Comparison of ENCODE assay signal across 24 cellular contexts in the genomic region with DNA sequence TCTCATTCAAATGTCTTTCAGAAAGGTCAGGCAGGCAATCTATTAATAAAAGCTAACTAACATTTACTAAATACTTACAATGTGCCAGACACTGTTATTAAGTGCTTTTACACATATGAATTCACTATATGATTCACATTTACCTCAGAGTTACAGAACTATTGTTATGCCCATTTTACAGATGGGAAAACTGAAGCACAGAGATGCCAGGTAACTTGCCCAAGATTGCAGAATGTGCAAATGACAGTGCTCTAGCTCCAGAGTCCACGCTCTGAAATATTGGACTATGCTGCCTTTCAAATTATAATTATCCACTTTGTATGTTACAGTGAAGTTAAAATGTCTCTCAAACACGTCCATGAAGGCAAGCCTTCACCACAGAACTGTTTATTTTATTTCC. TPM values are rescaled to one million over a fixed set of nuclear protein-coding genes. Genes with fewer than 3 reads are reported as not detected.
A peak's percentile ranks its signal among the peaks of the same experiment; 100 is the strongest.
DNase-seq lines count a peak whose midpoint lies in the region; ATAC-seq, FAIRE-seq and TF ChIP-seq lines count a peak whose summit lies in the region.
"Had no signal": no experiment of that assay in that cellular context is flagged by ENCODE, and none has a peak within 500 bp of the region (broad histone marks: within the 10 kb centered on the region; RNA-seq: fewer than 3 reads in every experiment).

No MANE protein-coding gene starts in this region.

- H2BK15ac ChIP-seq in neuronal stem cell (ENCODE audit: low read length), result no peak overlapping the region

- H3K79me2 ChIP-seq in OCI-LY3 (ENCODE audit: low read length) (peaks cover 90% of the 10 kb centered on the region), K562 (ENCODE audit: control insufficient read depth, insufficient read depth, low read length) (peaks cover 50% of the 10 kb centered on the region)

- H3K36me3 ChIP-seq in OCI-LY3 (replicated peaks; ENCODE audit: low read depth, low read length) (peaks cover 9% of the 10 kb centered on the region), K562 (ENCODE audit: control insufficient read depth, insufficient read depth, low read length) (peaks cover 12% of the 10 kb centered on the region; the same call in 1 of the 3 replicates), neuronal stem cell (replicated peaks in 1 of 2; ENCODE audit: control insufficient read depth in 2 of 2, insufficient read depth in 2 of 2, low read length in 2 of 2) (peaks cover 0 to 29% of the 10 kb centered on the region in 2 donors)

- no peak overlapping the region for H2BK120ac ChIP-seq in neuronal stem cell (ENCODE audit: low read depth, low read length)

- TF ChIP-seq RAD21 in K562 (CRISPR knock-in tag; conservative IDR thresholded peaks at IDR 0.05 in 1 of 2, IDR thresholded peaks at IDR 0.05 in 1 of 2), result no peak

- H3K18ac ChIP-seq in neuronal stem cell (ENCODE audit: low read length), result no peak overlapping the region

- peaks cover 23% of the 10 kb centered on the region for H3K4me1 Mint-ChIP-seq in stimulated activated memory B cell treated with anti-CD40 and anti-IgM and Interleukin-4, amounts not matched to agents 10 μg/mL and 1 μg/mL and 100 μg/mL, for 72 hours
- H3K4me1 Mint-ChIP-seq: GM23338 had no signal

- WGBS in K562 (ENCODE audit: insufficient coverage, low coverage, missing lambda C conversion rate), result 87% methylated on average over 2 of the region's 2 CpGs
- WGBS in neuronal stem cell (ENCODE audit: extremely low coverage in 2 of 2, insufficient read length in 2 of 2, insufficient replicate concordance in 1 of 2), 2 donors, result no CpG with 5 or more reads among the region's 2 CpGs

- no peak overlapping the region for H4K8ac ChIP-seq in neuronal stem cell (ENCODE audit: low read depth, low read length)

- no peaks in the 10 kb centered on the region for H3K79me1 ChIP-seq in neuronal stem cell (ENCODE audit: low read depth, low read length)

- no peak overlapping the region for H4K91ac ChIP-seq in neuronal stem cell (ENCODE audit: low read depth, low read length, poor library complexity)

- H3K27me3 Mint-ChIP-seq in stimulated activated memory B cell treated with anti-CD40 and anti-IgM and Interleukin-4, amounts not matched to agents 10 μg/mL and 1 μg/mL and 100 μg/mL, for 72 hours, result no peaks in the 10 kb centered on the region
- H3K27me3 Mint-ChIP-seq: CD8-positive, alpha-beta memory T cell had no signal

- H3K9ac ChIP-seq in OCI-LY3 (ENCODE audit: low read length) (no peak overlapping the region), K562 (ENCODE audit: insufficient read depth in 1 of 2, low read depth in 2 of 2, low read length in 2 of 2) (no peak overlapping the region), neuronal stem cell (ENCODE audit: low read depth, low read length, poor library complexity) (no peak overlapping the region)

- TF ChIP-seq POLR2A in H54 (IDR thresholded peaks at IDR 0.05; ENCODE audit: low read depth, low read length) (no peak), K562 (conservative IDR thresholded peaks at IDR 0.05) (no peak)

- H2AFZ ChIP-seq in OCI-LY3 (ENCODE audit: low read depth, low read length) (no peak overlapping the region), K562 (ENCODE audit: low read depth, low read length) (no peak overlapping the region), neuronal stem cell (ENCODE audit: low read length) (no peak overlapping the region)
- H2AFZ ChIP-seq: GM23338 had no signal

- no peak overlapping the region for H3K4me3 ChIP-seq in OCI-LY3 (ENCODE audit: low read length)
- H3K4me3 ChIP-seq in K562, result no peak overlapping the region
- no peak overlapping the region for H3K4me3 ChIP-seq in neuronal stem cell (ENCODE audit: low read length in 2 of 2)
- H3K4me3 ChIP-seq: GM23338 had no signal

- no TSS peak for BruUV-seq in K562 (replicated peaks; lab: Mats Ljungman, UMichigan)

- H3K23ac ChIP-seq in neuronal stem cell (ENCODE audit: low read depth, low read length, poor library complexity), result no peak overlapping the region

- H2AK5ac ChIP-seq in neuronal stem cell (ENCODE audit: low read depth, low read length), result no peak overlapping the region

- DNase-seq in H54 (ENCODE audit: insufficient read length, low spot score), result no peak
- DNase-seq in K562 (ENCODE audit: extremely low read depth in 1 of 4, low spot score in 3 of 4), result no peak
- DNase-seq in NCI-H2029 (lab: John Stamatoyannopoulos, UW), result no peak
- no peak for DNase-seq in neuronal stem cell (ENCODE audit: low spot score)
- no peak for DNase-seq in NOMO-1 treated with dmso at 0.1 percent for 144 hours (lab: John Stamatoyannopoulos, UW; ENCODE audit: unreplicated experiment)
- DNase-seq: Calu3; CD8-positive, alpha-beta memory T cell; DMS153; KG1; NCI-H1092 treated with DMSO at 0.1 percent for 48 hours; NCI-H1436 treated with DMSO at 0.1 percent for 48 hours; NCI-H1930; NCI-H345; NCI-H524; NCI-H774; NK-92 treated with Interleukin-12 subunit alpha and Interleukin-12 subunit beta, amount 100 ng/mL, for 24 hours; SHP77; SW 1271 had no signal

- in situ Hi-C loops in K562 (cut with MboI), result no loop called here

- H3K9me1 ChIP-seq in K562 (ENCODE audit: control insufficient read depth, insufficient read depth, low read length), result no peaks in the 10 kb centered on the region

- no peak overlapping the region for H2BK5ac ChIP-seq in neuronal stem cell (ENCODE audit: low read length)

- H3K27ac Mint-ChIP-seq in stimulated activated memory B cell treated with anti-CD40 and anti-IgM and Interleukin-4, amounts not matched to agents 10 μg/mL and 1 μg/mL and 100 μg/mL, for 72 hours, result peak overlapping the region; percentile 69
- H3K27ac Mint-ChIP-seq: CD8-positive, alpha-beta memory T cell; GM23338 had no signal

- no peak overlapping the region for H3K14ac ChIP-seq in neuronal stem cell (ENCODE audit: low read length)

- peaks cover 6% of the 10 kb centered on the region for H3K36me3 Mint-ChIP-seq in stimulated activated memory B cell treated with anti-CD40 and anti-IgM and Interleukin-4, amounts not matched to agents 10 μg/mL and 1 μg/mL and 100 μg/mL, for 72 hours

- FAIRE-seq in H54 (lab: Jason Lieb, UNC) (peak; percentile 23), K562 (lab: Jason Lieb, UNC) (no peak)
- FAIRE-seq: GM12892 had no signal

- intact Hi-C loops in K562 (cut with micrococcal nuclease), result no loop called here

- no peak for TF ChIP-seq EP300 in K562 (IDR thresholded peaks at IDR 0.05; ENCODE audit: low read length)

- POLR2A ChIA-PET in K562 (lab: Yijun Ruan, JAX), result interaction anchor here (0.8 kb wide), 1 partner anchor 9 kb away, joined by 3 read pairs; no protein-coding TSS in a partner anchor

- no peaks in the 10 kb centered on the region for H3K27me3 ChIP-seq in OCI-LY3 (ENCODE audit: low read depth, low read length)
- no peaks in the 10 kb centered on the region for H3K27me3 ChIP-seq in K562 (ENCODE audit: control insufficient read depth in 2 of 2, insufficient read depth in 2 of 2, low read length in 2 of 2)
- H3K27me3 ChIP-seq in neuronal stem cell (ENCODE audit: control insufficient read depth in 3 of 3, insufficient read depth in 3 of 3, low read depth in 1 of 3, low read length in 3 of 3), result no peaks in the 10 kb centered on the region

- H3K4me3 Mint-ChIP-seq in stimulated activated memory B cell treated with anti-CD40 and anti-IgM and Interleukin-4, amounts not matched to agents 10 μg/mL and 1 μg/mL and 100 μg/mL, for 72 hours, result no peak overlapping the region
- H3K4me3 Mint-ChIP-seq: CD8-positive, alpha-beta memory T cell; GM23338 had no signal

- H3K9me3 ChIP-seq in OCI-LY3 (ENCODE audit: insufficient read depth, low read length) (no peaks in the 10 kb centered on the region), K562 (replicated peaks; ENCODE audit: control insufficient read depth, insufficient read depth, low read depth, low read length) (no peaks in the 10 kb centered on the region), neuronal stem cell (replicated peaks in 1 of 2; ENCODE audit: control insufficient read depth in 2 of 2, insufficient read depth in 1 of 2, low read depth in 1 of 2, low read length in 2 of 2) (no peaks in the 10 kb centered on the region)

- ATAC-seq in K562, result no peak
- no peak for ATAC-seq in stimulated activated memory B cell treated with anti-CD40 and anti-IgM and Interleukin-4, amounts not matched to agents 10 μg/mL and 1 μg/mL and 100 μg/mL, for 72 hours
- ATAC-seq: GM23338, HCT116 had no signal

- CTCF ChIA-PET in K562 (lab: Yijun Ruan, JAX; ENCODE audit: low intra/inter-chr PET ratio), result no interaction called here

- no peak overlapping the region for H3K4ac ChIP-seq in neuronal stem cell (ENCODE audit: low read length)

- H3K4me1 ChIP-seq in OCI-LY3 (ENCODE audit: low read length) (peaks cover 36% of the 10 kb centered on the region), K562 (replicated peaks in 1 of 2; ENCODE audit: control insufficient read depth in 2 of 2, insufficient read depth in 2 of 2, low read length in 2 of 2) (no peaks in the 10 kb centered on the region; a peak in 1 of 5 replicates), neuronal stem cell (ENCODE audit: control insufficient read depth in 2 of 2, insufficient read depth in 1 of 2, low read depth in 1 of 2, low read length in 2 of 2) (no peaks in the 10 kb centered on the region)

- H3K4me2 ChIP-seq in OCI-LY3 (ENCODE audit: low read length), result peak overlapping the region; percentile 16; the same call in 1 of the 2 replicates
- no peak overlapping the region for H3K4me2 ChIP-seq in K562 (ENCODE audit: insufficient read depth, low read length)
- no peak overlapping the region for H3K4me2 ChIP-seq in neuronal stem cell (ENCODE audit: insufficient read depth, low read length, poor library complexity, severe bottlenecking)
- H3K4me2 ChIP-seq: GM23338 had no signal

- no peaks in the 10 kb centered on the region for H3K9me3 Mint-ChIP-seq in stimulated activated memory B cell treated with anti-CD40 and anti-IgM and Interleukin-4, amounts not matched to agents 10 μg/mL and 1 μg/mL and 100 μg/mL, for 72 hours
- H3K9me3 Mint-ChIP-seq: CD8-positive, alpha-beta memory T cell; GM23338 had no signal

- no peak overlapping the region for H2BK12ac ChIP-seq in neuronal stem cell (ENCODE audit: low read length)

- peaks cover 47% of the 10 kb centered on the region for H4K20me1 ChIP-seq in OCI-LY3 (ENCODE audit: insufficient read depth, low read length)
- H4K20me1 ChIP-seq in K562 (replicated peaks; ENCODE audit: control insufficient read depth, insufficient read depth, low read length), result 0 out of 2 replicates have a peak, but pooled peaks cover 3% of the 10 kb centered on the region

- TF ChIP-seq CTCF in OCI-LY3 (IDR thresholded peaks at IDR 0.05; ENCODE audit: low read depth, low read length) (no peak), K562 (IDR thresholded peaks at IDR 0.05 in 2 of 3, conservative IDR thresholded peaks at IDR 0.05 in 1 of 3; ENCODE audit: insufficient read depth in 2 of 3, low read depth in 1 of 3, low read length in 3 of 3) (no peak)

- H3K27ac ChIP-seq in OCI-LY3 (ENCODE audit: low read length) (peak overlapping the region; percentile 15; the same call in 1 of the 2 replicates), K562 (ENCODE audit: extremely low read depth, low read depth, low read length) (no peak overlapping the region), neuronal stem cell (replicated peaks; ENCODE audit: low read length) (no peak overlapping the region)
- H3K27ac ChIP-seq: C4-2B had no signal

RNA-seq across cellular contexts. Expression of gene UPF2, which starts 22.0 kb away (rescaled TPM):
- 10.8 and 56.6 TPM in 2 replicates for total RNA-seq in K562 (2011; cell fraction: chromatin; rRNA removed; ENCODE audit: low replicate concordance)
- 6.5 and 9.1 TPM in 2 replicates for total RNA-seq in K562 (2011; cell fraction: nucleolus; rRNA removed)
- 12.4 and 15.1 TPM in 2 replicates for total RNA-seq in K562 (2011; cell fraction: nucleoplasm; rRNA removed)
- total RNA-seq in K562 (2014; rRNA removed) (18.8 and 18.9 TPM in 2 replicates), K562 (2014; rRNA removed; fragmentation: Illumina TruSeq; extraction: Trizol) (35.3 and 41.9 TPM in 2 replicates), K562 (2015; rRNA removed; fragmentation: Illumina TruSeq; extraction: Trizol) (33.1 and 35.8 TPM in 2 replicates), K562 (2021) (20.9 and 21.2 TPM in 2 replicates)
- polyA plus RNA-seq in K562 (2011; rRNA removed) (18.9 and 27.2 TPM in 2 replicates), K562 (2014; fragmentation: Illumina TruSeq; extraction: Trizol) (29.1 and 37.7 TPM in 2 replicates), K562 (2014; fragmentation: Nextera tagmentation; extraction: Ambion mirVana) (10 to 100 TPM; 13.9 to 17.3 TPM), K562 (2014; rRNA removed) (22.4 and 23.7 TPM in 2 replicates)
- 4.6 and 8.1 TPM in 2 replicates for polyA plus RNA-seq in K562 (2011; cell fraction: cytosol; rRNA removed)
- polyA plus RNA-seq in K562 (2011; cell fraction: nucleus; rRNA removed), result 8.0 and 9.4 TPM in 2 replicates
- polyA plus RNA-seq in K562 (2012), result 13.3 and 21.1 TPM in 2 replicates
- 43.1 and 43.5 TPM in 2 replicates for polyA minus RNA-seq in K562 (2011; rRNA and poly(A)+ RNA removed)
- 10.0 and 15.4 TPM in 2 replicates for polyA minus RNA-seq in K562 (2011; cell fraction: cytosol; rRNA and poly(A)+ RNA removed)
- 9.0 and 18.8 TPM in 2 replicates for polyA minus RNA-seq in K562 (2011; cell fraction: nucleus; rRNA and poly(A)+ RNA removed)
- 26.1 TPM for polyA plus RNA-seq in neuronal stem cell (2013, experiment 1 of 2)
- 28.2 TPM for polyA plus RNA-seq in neuronal stem cell (2013, experiment 2 of 2)

RNA-seq across cellular contexts. Expression of gene DHTKD1, which starts 48.2 kb away (rescaled TPM):
- total RNA-seq in K562 (2011; cell fraction: chromatin; rRNA removed; ENCODE audit: low replicate concordance), result 53.9 and 59.3 TPM in 2 replicates
- total RNA-seq in K562 (2011; cell fraction: nucleolus; rRNA removed), result 34.9 and 37.9 TPM in 2 replicates
- total RNA-seq in K562 (2011; cell fraction: nucleoplasm; rRNA removed), result 19.8 and 21.9 TPM in 2 replicates
- total RNA-seq in K562 (2014; rRNA removed), result 4.8 and 7.1 TPM in 2 replicates
- 6.8 and 8.4 TPM in 2 replicates for total RNA-seq in K562 (2014; rRNA removed; fragmentation: Illumina TruSeq; extraction: Trizol)
- total RNA-seq in K562 (2015; rRNA removed; fragmentation: Illumina TruSeq; extraction: Trizol), result 5.3 and 6.1 TPM in 2 replicates
- total RNA-seq in K562 (2021), result 9.3 and 11.3 TPM in 2 replicates
- 19.7 and 20.2 TPM in 2 replicates for polyA plus RNA-seq in K562 (2011; rRNA removed)
- polyA plus RNA-seq in K562 (2011; cell fraction: cytosol; rRNA removed), result 16.9 and 35.7 TPM in 2 replicates
- polyA plus RNA-seq in K562 (2011; cell fraction: nucleus; rRNA removed), result 15.8 and 16.6 TPM in 2 replicates
- polyA plus RNA-seq in K562 (2012), result 5.5 and 8.5 TPM in 2 replicates
- polyA plus RNA-seq in K562 (2014; fragmentation: Illumina TruSeq; extraction: Trizol), result 10.0 TPM in 2 replicates
- polyA plus RNA-seq in K562 (2014; fragmentation: Nextera tagmentation; extraction: Ambion mirVana), result 1 to 10 TPM; 3.1 to 3.3 TPM
- 7.6 and 9.1 TPM in 2 replicates for polyA plus RNA-seq in K562 (2014; rRNA removed)
- 45.7 and 73.0 TPM in 2 replicates for polyA minus RNA-seq in K562 (2011; rRNA and poly(A)+ RNA removed)
- 30.4 and 38.1 TPM in 2 replicates for polyA minus RNA-seq in K562 (2011; cell fraction: cytosol; rRNA and poly(A)+ RNA removed)
- 14.7 and 35.8 TPM in 2 replicates for polyA minus RNA-seq in K562 (2011; cell fraction: nucleus; rRNA and poly(A)+ RNA removed)
- 17.4 TPM for polyA plus RNA-seq in neuronal stem cell (2013, experiment 1 of 2)
- polyA plus RNA-seq in neuronal stem cell (2013, experiment 2 of 2), result 18.3 TPM
